Comparison of ENCODE assay signal across 28 cellular contexts in genomic region chr14:75163677-75164076, GRCh38.
"Had no signal": no experiment of that assay in that cellular context is flagged by ENCODE, and none has a peak within 500 bp of the region (broad histone marks: within the 10 kb centered on the region; RNA-seq: fewer than 3 reads in every experiment).

No MANE protein-coding gene starts in this region.

- DNase-seq: central memory CD4-positive, alpha-beta T cell; colonic mucosa; dermis blood vessel endothelial cell; effector memory CD8-positive, alpha-beta T cell; erythroblast; esophagus squamous epithelium; foreskin melanocyte; hypothalamus; immature natural killer cell; mesendoderm; midbrain; naive thymus-derived CD8-positive, alpha-beta T cell; nephron progenitor cell; nucleus accumbens; sigmoid colon; spleen; stimulated activated CD4-positive, alpha-beta T cell treated with anti-CD3 and anti-CD28 coated beads, Interleukin-4, amount 100 ng/mL, for 4 hours; stimulated activated naive CD8-positive, alpha-beta T cell treated with anti-CD3 and anti-CD28 coated beads, Interleukin-15, Interleukin-2, amounts not matched to agents 100 U/mL and 50 U/mL, for 24 hours; thyroid gland; upper lobe of left lung had no signal

- H3K36me3 ChIP-seq: colonic mucosa, prostate gland, right atrium auricular region, sigmoid colon, suprapubic skin, thyroid gland, upper lobe of left lung had no signal

- ATAC-seq: effector memory CD8-positive, alpha-beta T cell; left lobe of liver; naive thymus-derived CD8-positive, alpha-beta T cell; stimulated activated memory B cell treated with anti-CD40 and anti-IgM and Interleukin-4, amounts not matched to agents 10 μg/mL and 1 μg/mL and 100 μg/mL, for 72 hours; stimulated activated naive CD8-positive, alpha-beta T cell treated with anti-CD3 and anti-CD28 coated beads, Interleukin-15, Interleukin-2, amounts not matched to agents 100 U/mL and 50 U/mL, for 24 hours had no signal

- H3K27me3 ChIP-seq: colonic mucosa, esophagus squamous epithelium, right atrium auricular region, sigmoid colon, spleen, suprapubic skin, thyroid gland, upper lobe of left lung had no signal

- FAIRE-seq: endometrium, keratinocyte, urothelium cell line had no signal

- H3K9me3 ChIP-seq: colonic mucosa, esophagus squamous epithelium, prostate gland, right atrium auricular region, sigmoid colon, spleen, suprapubic skin, thyroid gland, upper lobe of left lung had no signal

- H3K4me3 ChIP-seq: colonic mucosa, esophagus squamous epithelium, prostate gland, right atrium auricular region, sigmoid colon, spleen, suprapubic skin, thyroid gland, upper lobe of left lung had no signal

- H3K27ac ChIP-seq: colonic mucosa, esophagus squamous epithelium, prostate gland, right atrium auricular region, sigmoid colon, spleen, suprapubic skin, thyroid gland, upper lobe of left lung had no signal

- H3K4me1 ChIP-seq: prostate gland had no signal
